8 cellular contexts compared by ENCODE assay signal in the genomic region with DNA sequence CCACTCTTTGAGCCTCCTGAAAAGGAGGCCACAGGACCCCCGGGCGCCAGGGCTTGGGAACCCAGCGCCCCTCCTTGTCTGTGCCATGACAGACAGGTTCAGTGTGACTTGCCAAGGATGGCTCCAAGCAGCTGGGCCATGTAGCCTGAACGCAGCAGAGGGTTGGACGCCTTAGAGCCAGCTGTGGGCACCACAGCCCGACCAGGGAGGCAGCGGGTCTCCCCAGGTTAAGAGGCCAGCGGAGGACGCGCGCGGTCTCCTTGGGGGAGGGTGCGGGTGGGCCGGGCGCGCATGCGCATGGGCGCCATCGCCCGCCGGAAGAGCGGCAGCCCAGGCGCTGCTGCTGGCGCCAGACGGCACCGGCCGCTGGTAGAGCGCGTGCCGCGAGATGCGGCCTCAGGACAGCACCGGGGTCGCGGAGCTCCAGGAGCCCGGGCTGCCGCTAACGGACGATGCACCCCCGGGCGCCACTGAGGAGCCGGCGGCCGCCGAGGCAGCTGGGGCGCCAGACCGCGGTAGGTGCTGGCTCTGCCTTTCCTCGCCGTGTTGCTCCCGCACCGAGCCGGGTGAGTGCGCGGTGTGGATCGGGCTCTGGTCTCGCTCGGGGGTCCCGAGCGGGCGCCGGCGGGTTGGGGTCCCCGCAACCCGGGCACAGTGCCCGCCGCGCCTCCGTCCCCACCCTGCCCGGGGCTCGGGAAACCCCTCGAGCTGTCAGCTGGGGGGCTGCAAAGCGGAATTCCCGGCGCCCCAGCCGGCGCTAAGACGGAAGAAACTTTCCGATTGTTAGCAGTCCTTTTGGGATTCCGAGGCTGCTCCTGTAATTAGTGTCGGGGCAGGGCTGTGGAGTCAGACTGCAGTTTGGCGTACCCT. TPM values are rescaled to one million over a fixed set of nuclear protein-coding genes. Genes with fewer than 3 reads are reported as not detected.
DNase-seq lines count a peak whose midpoint lies in the region; ATAC-seq and TF ChIP-seq lines count a peak whose summit lies in the region.

A gene with protein sequence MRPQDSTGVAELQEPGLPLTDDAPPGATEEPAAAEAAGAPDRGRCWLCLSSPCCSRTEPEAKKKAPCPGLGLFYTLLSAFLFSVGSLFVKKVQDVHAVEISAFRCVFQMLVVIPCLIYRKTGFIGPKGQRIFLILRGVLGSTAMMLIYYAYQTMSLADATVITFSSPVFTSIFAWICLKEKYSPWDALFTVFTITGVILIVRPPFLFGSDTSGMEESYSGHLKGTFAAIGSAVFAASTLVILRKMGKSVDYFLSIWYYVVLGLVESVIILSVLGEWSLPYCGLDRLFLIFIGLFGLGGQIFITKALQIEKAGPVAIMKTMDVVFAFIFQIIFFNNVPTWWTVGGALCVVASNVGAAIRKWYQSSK (plus strand): TSS at position 333 of the 870 bp plus-strand sequence. CDS start 56 bp downstream, at position 389.

- ATAC-seq in GM19467 (IDR thresholded peaks at IDR 0.05; ENCODE audit: unreplicated experiment) = peak; percentile 90
- ATAC-seq in activated T-cell treated with anti-CD3 and anti-CD28 coated beads, Interleukin-2, amount 50 U/mL, for 4 hours = peak; percentile 96 to 97
- ATAC-seq in naive thymus-derived CD8-positive, alpha-beta T cell = peak; percentile 79 to 96
- peak; percentile 94 for ATAC-seq in stimulated activated naive B cell treated with anti-CD40 and anti-IgM and Interleukin-4, amounts not matched to agents 10 μg/mL and 1 μg/mL and 100 μg/mL, for 72 hours (replicated peaks)

- DNase-seq in Caki2 (ENCODE audit: low read depth) (peak; percentile 72), HK-2 (ENCODE audit: unreplicated experiment) (peak; percentile 86), OCI-M1 (lab: John Stamatoyannopoulos, UW) (peak; percentile 87), fibroblast of lung (ENCODE audit: low read depth in 2 of 2) (peak; percentile 56 to 61)
- peak; percentile 65 for DNase-seq in activated T-cell treated with anti-CD3 and anti-CD28 coated beads, Interleukin-2, amount 50 U/mL, for 4 hours
- peak; percentile 35 to 84 (median 68) for DNase-seq in naive thymus-derived CD8-positive, alpha-beta T cell
- peak; percentile 51 for DNase-seq in stimulated activated naive B cell treated with anti-CD40 and anti-IgM and Interleukin-4, amounts not matched to agents 10 μg/mL and 1 μg/mL and 100 μg/mL, for 72 hours

- POLR2A ChIA-PET in naive thymus-derived CD8-positive, alpha-beta T cell (lab: Charles Lee) = interaction anchor here (0.7 to 1.6 kb wide), 3 partner anchors 13 to 191 kb away, joined by 3 to 5 read pairs (median 3); a partner anchor contains a TSS

- H4K20me1 ChIP-seq in fibroblast of lung (ENCODE audit: control insufficient read depth, extremely low read depth, insufficient read depth, low read length) = no peaks in the 10 kb centered on the region

- peak within 1 kb of the TSS; percentile 100 for H2AFZ ChIP-seq in fibroblast of lung (ENCODE audit: low read length)

- in situ Hi-C loops in Caki2 (cut with HindIII; ENCODE audit: low pct_unique_long_range_greater_than_20kb, low sequenced_read_pairs) = no loop called here

- H3K4me1 Mint-ChIP-seq in activated T-cell treated with anti-CD3 and anti-CD28 coated beads, Interleukin-2, amount 50 U/mL, for 4 hours (ENCODE audit: low read depth) = peaks cover 31% of the 10 kb centered on the region
- H3K4me1 Mint-ChIP-seq in naive thymus-derived CD8-positive, alpha-beta T cell = peaks cover 2 to 45% (median 37%) of the 10 kb centered on the region in 4 donors
- peaks cover 12 to 17% of the 10 kb centered on the region in 2 donors for H3K4me1 Mint-ChIP-seq in stimulated activated naive B cell treated with anti-CD40 and anti-IgM and Interleukin-4, amounts not matched to agents 10 μg/mL and 1 μg/mL and 100 μg/mL, for 72 hours

- H3K27ac Mint-ChIP-seq in naive thymus-derived CD8-positive, alpha-beta T cell = peak within 1 kb of the TSS in 9 of 10 donors; percentile 58 to 91 (median 87)
- H3K27ac Mint-ChIP-seq in stimulated activated naive B cell treated with anti-CD40 and anti-IgM and Interleukin-4, amounts not matched to agents 10 μg/mL and 1 μg/mL and 100 μg/mL, for 72 hours = peak within 1 kb of the TSS; percentile 88

- H3K27me3 ChIP-seq in fibroblast of lung (ENCODE audit: control insufficient read depth, insufficient read depth, low read length) = peaks cover 1% of the 10 kb centered on the region

- no peaks in the 10 kb centered on the region for H3K4me1 ChIP-seq in fibroblast of lung (ENCODE audit: control insufficient read depth, extremely low read depth, insufficient read depth, low read length)

- H3K9ac ChIP-seq in fibroblast of lung (ENCODE audit: insufficient read depth, low read length) = peak within 1 kb of the TSS; percentile 74

- peaks cover 1% of the 10 kb centered on the region for H3K36me3 Mint-ChIP-seq in activated T-cell treated with anti-CD3 and anti-CD28 coated beads, Interleukin-2, amount 50 U/mL, for 4 hours (ENCODE audit: insufficient read depth)
- H3K36me3 Mint-ChIP-seq in naive thymus-derived CD8-positive, alpha-beta T cell = peaks cover 0 to 1% (median 0%) of the 10 kb centered on the region in 3 donors
- H3K36me3 Mint-ChIP-seq in stimulated activated naive B cell treated with anti-CD40 and anti-IgM and Interleukin-4, amounts not matched to agents 10 μg/mL and 1 μg/mL and 100 μg/mL, for 72 hours = no peaks in the 10 kb centered on the region

- no peaks in the 10 kb centered on the region for H3K9me3 Mint-ChIP-seq in activated T-cell treated with anti-CD3 and anti-CD28 coated beads, Interleukin-2, amount 50 U/mL, for 4 hours
- H3K9me3 Mint-ChIP-seq in naive thymus-derived CD8-positive, alpha-beta T cell = no peaks in the 10 kb centered on the region
- H3K9me3 Mint-ChIP-seq in stimulated activated naive B cell treated with anti-CD40 and anti-IgM and Interleukin-4, amounts not matched to agents 10 μg/mL and 1 μg/mL and 100 μg/mL, for 72 hours = no peaks in the 10 kb centered on the region

- H3K4me2 ChIP-seq in fibroblast of lung (ENCODE audit: extremely low read depth, insufficient read depth, low read length) = peak within 1 kb of the TSS; percentile 96

- H3K4me3 ChIP-seq in fibroblast of lung (replicated peaks in 1 of 4; ENCODE audit: control extremely low read depth in 1 of 4, insufficient read depth in 1 of 4, low read depth in 3 of 4, low read length in 4 of 4) = peak within 1 kb of the TSS; percentile 71 to 91 (median 80)

- peak within 1 kb of the TSS; percentile 83 for H3K4me3 Mint-ChIP-seq in activated T-cell treated with anti-CD3 and anti-CD28 coated beads, Interleukin-2, amount 50 U/mL, for 4 hours
- peak within 1 kb of the TSS; percentile 78 to 93 (median 87) for H3K4me3 Mint-ChIP-seq in naive thymus-derived CD8-positive, alpha-beta T cell
- H3K4me3 Mint-ChIP-seq in stimulated activated naive B cell treated with anti-CD40 and anti-IgM and Interleukin-4, amounts not matched to agents 10 μg/mL and 1 μg/mL and 100 μg/mL, for 72 hours = peak within 1 kb of the TSS; percentile 82 to 86

- peaks cover 9% of the 10 kb centered on the region for H3K27me3 Mint-ChIP-seq in activated T-cell treated with anti-CD3 and anti-CD28 coated beads, Interleukin-2, amount 50 U/mL, for 4 hours (ENCODE audit: low read depth)
- H3K27me3 Mint-ChIP-seq in naive thymus-derived CD8-positive, alpha-beta T cell = peaks cover 7 to 10% (median 9%) of the 10 kb centered on the region in 5 donors
- H3K27me3 Mint-ChIP-seq in stimulated activated naive B cell treated with anti-CD40 and anti-IgM and Interleukin-4, amounts not matched to agents 10 μg/mL and 1 μg/mL and 100 μg/mL, for 72 hours = peaks cover 13 to 27% of the 10 kb centered on the region in 2 donors

- H3K27ac ChIP-seq in fibroblast of lung (ENCODE audit: insufficient read depth, low read length) = peak within 1 kb of the TSS; percentile 47

- H3K79me2 ChIP-seq in fibroblast of lung (ENCODE audit: control insufficient read depth, insufficient read depth, low read length) = no peaks in the 10 kb centered on the region

- no peaks in the 10 kb centered on the region for H3K9me3 ChIP-seq in fibroblast of lung (ENCODE audit: control insufficient read depth, insufficient read depth, low read depth, low read length)

- H3K36me3 ChIP-seq in fibroblast of lung (ENCODE audit: control insufficient read depth, insufficient read depth, low read length) = no peaks in the 10 kb centered on the region

- TF ChIP-seq CTCF in fibroblast of lung (conservative IDR thresholded peaks at IDR 0.05 in 1 of 2, IDR thresholded peaks at IDR 0.05 in 1 of 2; ENCODE audit: low read depth in 1 of 2, low read length in 2 of 2) = no peak

RNA-seq across cellular contexts. Expression of the gene that starts here (rescaled TPM):
- 0.49 and 1.3 TPM in 2 replicates for total RNA-seq in Caki2 (2014; rRNA removed; shearing (Covaris generic); ENCODE audit: low replicate concordance)
- total RNA-seq in activated T-cell treated with anti-CD3 and anti-CD28 coated beads, Interleukin-2, amount 50 U/mL, for 4 hours = 1 to 10 TPM; 3.3 to 4.4 (median 4.0) TPM
- total RNA-seq in fibroblast of lung = 2.1 and 4.0 TPM in 2 replicates
- polyA plus RNA-seq in fibroblast of lung = 5.7 and 8.1 TPM in 2 replicates
- 3.7 and 4.4 TPM in 2 replicates for polyA plus RNA-seq in fibroblast of lung (2012)
- 1.2 and 2.0 TPM in 2 replicates for polyA minus RNA-seq in fibroblast of lung (ENCODE audit: low replicate concordance)
- total RNA-seq in naive thymus-derived CD8-positive, alpha-beta T cell = 1 to 10 TPM; 6.3 to 6.4 TPM
- 1 to 10 TPM; 2.3 to 3.9 (median 3.8) TPM for polyA plus RNA-seq in naive thymus-derived CD8-positive, alpha-beta T cell

Comparison
In these comparisons a context has a peak if more than half of its experiments do, and no peak if none do; other contexts are left out.
1. Peak in every context shown above with its lines: DNase-seq, ATAC-seq, H3K4me3 ChIP-seq and H3K27ac ChIP-seq.